ENCODE assay signal across 18 cellular contexts in genomic region chr3:154210986-154211385, GRCh38.
DNase-seq lines count a peak whose midpoint lies in the region; TF ChIP-seq lines count a peak whose summit lies in the region.
"Had no signal": no experiment of that assay in that cellular context is flagged by ENCODE, and none has a peak within 500 bp of the region (broad histone marks: within the 10 kb centered on the region; RNA-seq: fewer than 3 reads in every experiment).

No MANE protein-coding gene starts in this region.

- no peak overlapping the region for H2AFZ ChIP-seq in neural progenitor cell (replicated peaks)
- H2AFZ ChIP-seq: GM23338 had no signal

- no peaks in the 10 kb centered on the region for H3K27me3 ChIP-seq in neural progenitor cell
- H3K27me3 ChIP-seq: BLaER1 had no signal

- H3K4me3 Mint-ChIP-seq in neural progenitor cell = peak overlapping the region; percentile 54
- H3K4me3 Mint-ChIP-seq: B cell; CD4-positive, CD25-positive, alpha-beta regulatory T cell; CD8-positive, alpha-beta T cell; GM23338; HFFc6 had no signal

- H3K9me3 Mint-ChIP-seq in neural progenitor cell = peaks cover 15% of the 10 kb centered on the region
- H3K9me3 Mint-ChIP-seq: CD8-positive, alpha-beta T cell had no signal

- no peak for TF ChIP-seq CTCF in neural progenitor cell (IDR thresholded peaks at IDR 0.05)

- H3K4me1 ChIP-seq in neural progenitor cell = no peaks in the 10 kb centered on the region
- H3K4me1 ChIP-seq: BLaER1, Caco-2, HAP-1 had no signal

- no peak overlapping the region for H3K27ac Mint-ChIP-seq in neural progenitor cell
- H3K27ac Mint-ChIP-seq: B cell; CD4-positive, CD25-positive, alpha-beta regulatory T cell; CD8-positive, alpha-beta T cell; GM23338; HFFc6 had no signal

- no peak overlapping the region for H3K27ac ChIP-seq in neural progenitor cell
- H3K27ac ChIP-seq: BLaER1, C4-2B had no signal

- no peak overlapping the region for H3K4me3 ChIP-seq in neural progenitor cell
- H3K4me3 ChIP-seq: BLaER1, GM23338, HAP-1 had no signal

- H4K20me1 ChIP-seq in neural progenitor cell (ENCODE audit: low read depth) = no peaks in the 10 kb centered on the region
- H4K20me1 ChIP-seq: BLaER1 had no signal

- H3F3A ChIP-seq in neural progenitor cell (ENCODE audit: low read depth) = no peaks in the 10 kb centered on the region

- H3K4me1 Mint-ChIP-seq in neural progenitor cell = no peaks in the 10 kb centered on the region
- H3K4me1 Mint-ChIP-seq: B cell; CD4-positive, CD25-positive, alpha-beta regulatory T cell; GM23338 had no signal

- no peaks in the 10 kb centered on the region for H3K9me3 ChIP-seq in neural progenitor cell (ENCODE audit: low read depth)
- H3K9me3 ChIP-seq: BLaER1, Caco-2, HAP-1 had no signal

- no peak overlapping the region for H3K9ac ChIP-seq in neural progenitor cell
- H3K9ac ChIP-seq: BLaER1 had no signal

- peaks cover 9% of the 10 kb centered on the region for H3K36me3 ChIP-seq in neural progenitor cell
- H3K36me3 ChIP-seq: BLaER1, HAP-1 had no signal

- H3K4me2 ChIP-seq in neural progenitor cell = no peak overlapping the region
- H3K4me2 ChIP-seq: BLaER1, GM23338 had no signal

- DNase-seq in NCI-H748 (lab: John Stamatoyannopoulos, UW; ENCODE audit: unreplicated experiment) (peak; percentile 0), NCI-H748 treated with DMSO at 0.1 percent for 48 hours (lab: John Stamatoyannopoulos, UW) (no peak), NCI-H2171 treated with DMSO at 0.1 percent for 48 hours (lab: John Stamatoyannopoulos, UW) (peak; percentile 43), neural progenitor cell (ENCODE audit: low spot score) (no peak), ureter (ENCODE audit: low spot score) (no peak), A172 (ENCODE audit: low spot score) (no peak)
- DNase-seq: Caco-2; CD4-positive, CD25-positive, alpha-beta regulatory T cell; CD8-positive, alpha-beta T cell; DMS53; DMS79 treated with DMSO at 0.1 percent for 48 hours; GF-D8; HFFc6 had no signal

- H3K36me3 Mint-ChIP-seq in neural progenitor cell = peaks cover 52% of the 10 kb centered on the region
- H3K36me3 Mint-ChIP-seq: CD4-positive, CD25-positive, alpha-beta regulatory T cell; CD8-positive, alpha-beta T cell had no signal

- H3K27me3 Mint-ChIP-seq in neural progenitor cell (ENCODE audit: insufficient read depth, low read depth) = no peaks in the 10 kb centered on the region

- no peaks in the 10 kb centered on the region for H3K79me2 ChIP-seq in neural progenitor cell (ENCODE audit: low read depth)

Comparison
In these comparisons a context has a peak if more than half of its experiments do, and no peak if none do; other contexts are left out.
1. DNase-seq: peak in NCI-H748 (single experiment) and NCI-H2171 treated with DMSO at 0.1 percent for 48 hours (single experiment); none in NCI-H748 treated with DMSO at 0.1 percent for 48 hours (single experiment), neural progenitor cell (single experiment), ureter (single experiment) and A172 (single experiment).